23 cellular contexts compared by ENCODE assay signal in genomic region chr3:52730681-52731080, GRCh38. TPM values are rescaled to one million over a fixed set of nuclear protein-coding genes. Genes with fewer than 3 reads are reported as not detected.
A peak's percentile ranks its signal among the peaks of the same experiment; 100 is the strongest.
DNase-seq lines count a peak whose midpoint lies in the region; TF ChIP-seq lines count a peak whose summit lies in the region.
"Had no signal": no experiment of that assay in that cellular context is flagged by ENCODE, and none has a peak within 500 bp of the region (broad histone marks: within the 10 kb centered on the region; RNA-seq: fewer than 3 reads in every experiment).

No MANE protein-coding gene starts in this region.

- no peaks in the 10 kb centered on the region for H3K9me2 ChIP-seq in Loucy (replicated peaks; ENCODE audit: low read depth, low read length)

- H3K27me3 ChIP-seq in Loucy (ENCODE audit: insufficient read depth, low read length, poor library complexity, severe bottlenecking), result no peaks in the 10 kb centered on the region
- H3K27me3 ChIP-seq: brain microvascular endothelial cell had no signal

- no peaks in the 10 kb centered on the region for H3K79me2 ChIP-seq in Loucy (ENCODE audit: insufficient read depth, low read length)

- H3K9me3 ChIP-seq in Loucy (ENCODE audit: insufficient read depth, low read depth, low read length), result peaks cover 11% of the 10 kb centered on the region; the same call in 1 of the 2 replicates
- H3K9me3 ChIP-seq: prostate gland had no signal

- H3K4me2 ChIP-seq in Loucy (ENCODE audit: low read depth, low read length, poor library complexity, severe bottlenecking), result peak overlapping the region; percentile 1

- no peak overlapping the region for H3K9ac ChIP-seq in Loucy (ENCODE audit: low read depth, low read length, poor library complexity, severe bottlenecking)

- H3K4me3 Mint-ChIP-seq in T-helper 2 cell treated with Interferon-gamma antibody and Interleukin-4, amounts not matched to agents 5 μg/mL and 100 μg/mL, for 36 hours, result no peak overlapping the region
- H3K4me3 Mint-ChIP-seq: activated naive CD8-positive, alpha-beta T cell; dendritic cell treated with granulocyte-macrophage colony-stimulating factor and Interleukin-4, amounts not matched to agents 40 ng/mL and 50 ng/mL, for 4 days; mesothelial cell of epicardium; type B pancreatic cell had no signal

- peaks cover 5% of the 10 kb centered on the region for H3K4me1 ChIP-seq in Loucy (ENCODE audit: insufficient read depth, low read length, poor library complexity, severe bottlenecking)
- H3K4me1 ChIP-seq: prostate gland had no signal

- no peak overlapping the region for H3K4me3 ChIP-seq in Loucy (ENCODE audit: low read length, poor library complexity, severe bottlenecking)
- H3K4me3 ChIP-seq in fibroblast of the aortic adventitia (ENCODE audit: low read depth, low read length), result no peak overlapping the region
- H3K4me3 ChIP-seq: prostate gland, SK-N-MC had no signal

- H3K4me1 Mint-ChIP-seq in T-helper 2 cell treated with Interferon-gamma antibody and Interleukin-4, amounts not matched to agents 5 μg/mL and 100 μg/mL, for 36 hours (ENCODE audit: low read depth), result peaks cover 10% of the 10 kb centered on the region
- H3K4me1 Mint-ChIP-seq: mesothelial cell of epicardium had no signal

- H2AFZ ChIP-seq in Loucy (ENCODE audit: low read length), result no peak overlapping the region

- peaks cover 58% of the 10 kb centered on the region for H3K9me3 Mint-ChIP-seq in T-helper 2 cell treated with Interferon-gamma antibody and Interleukin-4, amounts not matched to agents 5 μg/mL and 100 μg/mL, for 36 hours
- H3K9me3 Mint-ChIP-seq: type B pancreatic cell had no signal

- H4K20me1 ChIP-seq in Loucy (ENCODE audit: insufficient read depth, low read length, poor library complexity, severe bottlenecking), result no peaks in the 10 kb centered on the region

- peak; percentile 16 for DNase-seq in SKM-1 treated with dmso at 0.1 percent for 144 hours (lab: John Stamatoyannopoulos, UW; ENCODE audit: unreplicated experiment)
- no peak for DNase-seq in SKM-1 (lab: John Stamatoyannopoulos, UW; ENCODE audit: unreplicated experiment)
- DNase-seq in T-helper 2 cell treated with Interferon-gamma antibody and Interleukin-4, amounts not matched to agents 5 μg/mL and 100 μg/mL, for 36 hours (ENCODE audit: low spot score), result no peak
- peak; percentile 20 for DNase-seq in fibroblast of the aortic adventitia (ENCODE audit: low read depth)
- no peak for DNase-seq in effector CD4-positive, alpha-beta T cell
- DNase-seq in amniotic stem cell (lab: John Stamatoyannopoulos, UW), result no peak
- no peak for DNase-seq in GM20000 (ENCODE audit: low spot score)
- DNase-seq: 8988T; activated CD8-positive, alpha-beta memory T cell treated with anti-CD3 and anti-CD28 coated beads, Interleukin-2, amount 50 U/mL, for 4 hours; brain microvascular endothelial cell; erythroblast; Karpas-422; NCI-H1417 treated with DMSO at 0.1 percent for 48 hours; NCI-H2171; stimulated activated CD4-positive, alpha-beta T cell treated with anti-CD3 and anti-CD28 coated beads, Interleukin-2, amount 100 ng/mL, for 24 hours; stimulated activated naive CD4-positive, alpha-beta T cell treated with Interleukin-2 at 50 U/mL for 16 hours had no signal

- H3K27ac Mint-ChIP-seq in T-helper 2 cell treated with Interferon-gamma antibody and Interleukin-4, amounts not matched to agents 5 μg/mL and 100 μg/mL, for 36 hours, result peak overlapping the region; percentile 28
- H3K27ac Mint-ChIP-seq: activated naive CD8-positive, alpha-beta T cell; dendritic cell treated with granulocyte-macrophage colony-stimulating factor and Interleukin-4, amounts not matched to agents 40 ng/mL and 50 ng/mL, for 4 days; mesothelial cell of epicardium; type B pancreatic cell had no signal

- H3K27me3 Mint-ChIP-seq in T-helper 2 cell treated with Interferon-gamma antibody and Interleukin-4, amounts not matched to agents 5 μg/mL and 100 μg/mL, for 36 hours (ENCODE audit: low read depth), result no peaks in the 10 kb centered on the region
- H3K27me3 Mint-ChIP-seq: activated naive CD8-positive, alpha-beta T cell; dendritic cell treated with granulocyte-macrophage colony-stimulating factor and Interleukin-4, amounts not matched to agents 40 ng/mL and 50 ng/mL, for 4 days; type B pancreatic cell had no signal

- no peaks in the 10 kb centered on the region for H3F3A ChIP-seq in Loucy (ENCODE audit: low read depth)

- H3K36me3 ChIP-seq in Loucy (ENCODE audit: insufficient read depth, low read length), result peaks cover 14% of the 10 kb centered on the region; the same call in 1 of the 2 replicates

- H3K36me3 Mint-ChIP-seq in T-helper 2 cell treated with Interferon-gamma antibody and Interleukin-4, amounts not matched to agents 5 μg/mL and 100 μg/mL, for 36 hours (ENCODE audit: low read depth), result peaks cover 78% of the 10 kb centered on the region

- TF ChIP-seq CTCF in Loucy (conservative IDR thresholded peaks at IDR 0.05; ENCODE audit: low read length) (no peak), fibroblast of the aortic adventitia (IDR thresholded peaks at IDR 0.05; ENCODE audit: insufficient read depth, low read length) (no peak), GM20000 (IDR thresholded peaks at IDR 0.05; ENCODE audit: extremely low read depth, missing control alignments) (no peak)

RNA-seq across cellular contexts. Expression of gene SPCS1, which starts 24.8 kb away (rescaled TPM):
- total RNA-seq in fibroblast of the aortic adventitia (ENCODE audit: low replicate concordance), result 18.6 and 111 TPM in 2 replicates

RNA-seq across cellular contexts. Expression of gene GLT8D1, which starts 25.1 kb away (rescaled TPM):
- total RNA-seq in fibroblast of the aortic adventitia (ENCODE audit: low replicate concordance), result 71.1 and 107 TPM in 2 replicates

RNA-seq across cellular contexts. Expression of gene NEK4, which starts 40.1 kb away (rescaled TPM):
- 3.6 and 28.2 TPM in 2 replicates for total RNA-seq in fibroblast of the aortic adventitia (ENCODE audit: low replicate concordance)

RNA-seq across cellular contexts. Expression of gene GNL3, which starts 44.8 kb away (rescaled TPM):
- 114 and 325 TPM in 2 replicates for total RNA-seq in fibroblast of the aortic adventitia (ENCODE audit: low replicate concordance)

RNA-seq across cellular contexts. Expression of gene PBRM1, which starts 45.0 kb away (rescaled TPM):
- total RNA-seq in fibroblast of the aortic adventitia (ENCODE audit: low replicate concordance), result 115 and 149 TPM in 2 replicates

Comparison
In these comparisons a context has a peak if more than half of its experiments do, and no peak if none do; other contexts are left out.
1. DNase-seq: peak in SKM-1 treated with dmso at 0.1 percent for 144 hours (single experiment) and fibroblast of the aortic adventitia (single experiment); none in SKM-1 (single experiment), T-helper 2 cell treated with Interferon-gamma antibody and Interleukin-4, amounts not matched to agents 5 μg/mL and 100 μg/mL, for 36 hours (single experiment), effector CD4-positive, alpha-beta T cell (single experiment), amniotic stem cell (single experiment) and GM20000 (single experiment).